Comparison of ENCODE assay signal across 8 cellular contexts in genomic region chr2:85354286-85355072, GRCh38. TPM values are rescaled to one million over a fixed set of nuclear protein-coding genes. Genes with fewer than 3 reads are reported as not detected.
A peak's percentile ranks its signal among the peaks of the same experiment; 100 is the strongest.
DNase-seq lines count a peak whose midpoint lies in the region; ATAC-seq, FAIRE-seq and TF ChIP-seq lines count a peak whose summit lies in the region.

TSS of gene ELMOD3 (plus strand) at chr2:85354769. CDS start at chr2:85357199, 2,430 bp downstream.
TSS of gene RETSAT (minus strand) at chr2:85354528. CDS start at chr2:85354507, 21 bp downstream.

- ATAC-seq in HG02840 (IDR thresholded peaks at IDR 0.05; ENCODE audit: low FRiP score, unreplicated experiment) (peak; percentile 94), T-cell (replicated peaks in 1 of 4) (peak; percentile 98 to 100 (median 99))

- peak within 1 kb of the TSS; percentile 48 for H3K4ac ChIP-seq in trophoblast cell (ENCODE audit: low read depth, low read length)

- peak within 1 kb of the TSS; percentile 97 for H4K8ac ChIP-seq in trophoblast cell (ENCODE audit: low read depth, low read length)

- H3K36me3 ChIP-seq in trophoblast cell (ENCODE audit: control insufficient read depth in 1 of 2, insufficient read depth in 2 of 2, low read length in 2 of 2) (peaks cover 11 to 29% of the 10 kb centered on the region in 2 experiments), transverse colon (peaks cover 0 to 23% (median 10%) of the 10 kb centered on the region in 4 donors)

- FAIRE-seq in GM12891 (lab: Jason Lieb, UNC) = peak; percentile 98

- TF ChIP-seq POLR2A in GM12891 (IDR thresholded peaks at IDR 0.05; ENCODE audit: low read depth, low read length) (peak; percentile 99), transverse colon (IDR thresholded peaks at IDR 0.05) (peak; percentile 99)

- peak within 1 kb of the TSS; percentile 87 for H3K14ac ChIP-seq in trophoblast cell (ENCODE audit: low read length)

- peak within 1 kb of the TSS; percentile 92 for H3K4me2 ChIP-seq in trophoblast cell (ENCODE audit: low read length)

- intact Hi-C loops in cardiac septum (cut with DNase I) (no loop called here), transverse colon (cut with DNase I; ENCODE audit: low total_unique reads) (no loop called here)

- peaks cover 2% of the 10 kb centered on the region for H3K79me2 ChIP-seq in trophoblast cell (ENCODE audit: control insufficient read depth, insufficient read depth, low read length, poor library complexity)

- peak within 1 kb of the TSS; percentile 89 for H3K9ac ChIP-seq in trophoblast cell (ENCODE audit: low read length)

- peak within 1 kb of the TSS; percentile 53 for H2BK5ac ChIP-seq in trophoblast cell (ENCODE audit: low read depth, low read length, poor library complexity)

- peak within 1 kb of the TSS; percentile 92 to 100 (median 97) for H3K4me3 Mint-ChIP-seq in T-cell

- in situ Hi-C loops in transverse colon (cut with MboI; ENCODE audit: low pct_ligation_motif_present in 1 of 4, low pct_unique_long_range_greater_than_20kb in 1 of 4, low sequenced_read_pairs in 3 of 4) = no loop called here

- DNase-seq in GM12891 (ENCODE audit: insufficient read length, low spot score) (peak; percentile 92), NCI-H1436 treated with DMSO at 0.1 percent for 48 hours (lab: John Stamatoyannopoulos, UW) (peak; percentile 91), T-cell (peak; percentile 88 to 99 (median 97)), cardiac septum (ENCODE audit: low spot score) (peak; percentile 98), trophoblast cell (peak; percentile 99), transverse colon (peak; percentile 98)

- H3K4me3 ChIP-seq in trophoblast cell (ENCODE audit: low read depth, low read length) = peak within 1 kb of the TSS; percentile 82
- H3K4me3 ChIP-seq in transverse colon = peak within 1 kb of the TSS; percentile 64 to 77 (median 68)

- peaks cover 2% of the 10 kb centered on the region for H3K79me1 ChIP-seq in trophoblast cell (ENCODE audit: low read length)

- POLR2A ChIA-PET in T-cell (lab: Charles Lee) = interaction anchor here (0.6 to 1.9 kb wide), 5 partner anchors 27 to 182 kb away, joined by 3 to 16 read pairs (median 4); partner anchors contain the start of gene TGOLN2 (in 2 of the 2)

- H2AFZ ChIP-seq in trophoblast cell (ENCODE audit: insufficient read depth, low read length, poor library complexity) = peak within 1 kb of the TSS; percentile 64

- H3K36me3 Mint-ChIP-seq in T-cell = peaks cover 43% of the 10 kb centered on the region

- H3K23ac ChIP-seq in trophoblast cell (ENCODE audit: low read length) = no peak within 1 kb of the TSS

- peak within 1 kb of the TSS; percentile 99 for H3K27ac Mint-ChIP-seq in T-cell

- no peak for TF ChIP-seq EP300 in transverse colon (IDR thresholded peaks at IDR 0.05; ENCODE audit: low read depth)

- H2AK5ac ChIP-seq in trophoblast cell (ENCODE audit: low read length) = no peak within 1 kb of the TSS

- H3K4me1 ChIP-seq in trophoblast cell (ENCODE audit: control insufficient read depth in 1 of 2, insufficient read depth in 2 of 2, low read length in 2 of 2) (peaks cover 0 to 4% of the 10 kb centered on the region in 2 experiments), transverse colon (peaks cover 7 to 30% (median 20%) of the 10 kb centered on the region in 4 donors)

- 0 to 1% (median 1%) methylated on average over 42 of the region's 42 CpGs for WGBS in adipose tissue, 3 donors
- no CpG with 5 or more reads among the region's 42 CpGs for WGBS in trophoblast cell (ENCODE audit: extremely low coverage, insufficient coverage, insufficient read length)
- WGBS in transverse colon (ENCODE audit: low coverage in 1 of 2), 2 donors = 0% methylated on average over 2 to 41 of the region's 42 CpGs

- CTCF ChIA-PET in T-cell (lab: Charles Lee) = interaction anchor here (0.6 to 1.3 kb wide), 10 partner anchors 16 to 241 kb away, joined by 3 to 10 read pairs (median 4); partner anchors contain the start of gene TGOLN2 (in 1 of the 2)

- H3K18ac ChIP-seq in trophoblast cell (ENCODE audit: low read length) = peak within 1 kb of the TSS; percentile 83

- H3K27me3 ChIP-seq in trophoblast cell (ENCODE audit: insufficient read depth, low read length) = no peaks in the 10 kb centered on the region
- no peaks in the 10 kb centered on the region for H3K27me3 ChIP-seq in transverse colon

- H2BK12ac ChIP-seq in trophoblast cell (ENCODE audit: low read length) = no peak within 1 kb of the TSS

- H3K9me3 ChIP-seq in trophoblast cell (ENCODE audit: insufficient read depth, low read depth, low read length) (no peaks in the 10 kb centered on the region), transverse colon (no peaks in the 10 kb centered on the region)

- H3K27ac ChIP-seq in adipose tissue (ENCODE audit: low read depth, low read length) (no peak within 1 kb of the TSS), trophoblast cell (ENCODE audit: low read depth, low read length) (peak within 1 kb of the TSS; percentile 24), transverse colon (peak within 1 kb of the TSS; percentile 92 to 95 (median 94))

- H2BK120ac ChIP-seq in trophoblast cell (ENCODE audit: insufficient read depth, low read length, poor library complexity) = no peak within 1 kb of the TSS

- H3K4me1 Mint-ChIP-seq in T-cell = peaks cover 54 to 59% (median 59%) of the 10 kb centered on the region in 3 donors

- H4K91ac ChIP-seq in trophoblast cell (ENCODE audit: low read depth, low read length) = peak within 1 kb of the TSS; percentile 67

- H4K12ac ChIP-seq in trophoblast cell (ENCODE audit: low read depth, low read length) = peak within 1 kb of the TSS; percentile 94

- no peaks in the 10 kb centered on the region for H3K27me3 Mint-ChIP-seq in T-cell

- no peaks in the 10 kb centered on the region for H3K9me3 Mint-ChIP-seq in T-cell

- TF ChIP-seq CTCF in transverse colon (IDR thresholded peaks at IDR 0.05) = no peak

TF ChIP-seq in GM12891, 5 proteins besides CTCF, POLR2A, EP300 and RAD21:
- TF ChIP-seq POU2F2 (IDR thresholded peaks at IDR 0.05; ENCODE audit: low read depth, low read length) (peak; percentile 62), POLR2AphosphoS5 (IDR thresholded peaks at IDR 0.05; ENCODE audit: low read depth, low read length) (peak; percentile 99), TAF1 (IDR thresholded peaks at IDR 0.05; ENCODE audit: low read depth, low read length) (peak; percentile 99), SPI1 (IDR thresholded peaks at IDR 0.05; ENCODE audit: low read depth, low read length) (no peak)

RNA-seq across cellular contexts. Expression of gene ELMOD3, which starts in this region (rescaled TPM):
- polyA plus RNA-seq in GM12891 (2012; ENCODE audit: low read depth, missing spikeins) = 7.6 TPM
- 10 to 100 TPM; 18.8 to 30.9 (median 25.2) TPM for total RNA-seq in T-cell
- polyA plus RNA-seq in adipose tissue = 100 to 1,000 TPM in 1 of 3 donors, 10 to 100 TPM in 2; 26.7 to 135 (median 27.1) TPM
- total RNA-seq in cardiac septum = 9.8 TPM
- polyA plus RNA-seq in trophoblast cell (2013) = 8.5 and 9.9 TPM in 2 replicates
- 10 to 100 TPM; 13.3 to 37.8 (median 32.8) TPM for total RNA-seq in transverse colon

RNA-seq across cellular contexts. Expression of gene RETSAT, which starts in this region (rescaled TPM):
- polyA plus RNA-seq in GM12891 (2012; ENCODE audit: low read depth, missing spikeins) = 12.0 TPM
- total RNA-seq in T-cell = 10 to 100 TPM; 24.2 to 36.3 (median 26.5) TPM
- polyA plus RNA-seq in adipose tissue = 100 to 1,000 TPM in 2 of 3 donors, 10 to 100 TPM in 1; 66.7 to 439 (median 121) TPM
- 16.6 TPM for total RNA-seq in cardiac septum
- polyA plus RNA-seq in trophoblast cell (2013) = 19.1 and 20.6 TPM in 2 replicates
- total RNA-seq in transverse colon = 100 to 1,000 TPM; 109 to 638 (median 330) TPM
